ENCODE assay signal across 17 cellular contexts in genomic region chr2:43027103-43027482, GRCh38.
DNase-seq lines count a peak whose midpoint lies in the region; FAIRE-seq and TF ChIP-seq lines count a peak whose summit lies in the region.
"Had no signal": no experiment of that assay in that cellular context is flagged by ENCODE, and none has a peak within 500 bp of the region (broad histone marks: within the 10 kb centered on the region; RNA-seq: fewer than 3 reads in every experiment).

No MANE protein-coding gene starts in this region.

- H3K4me3 ChIP-seq in fibroblast of the aortic adventitia (ENCODE audit: low read depth, low read length) (no peak overlapping the region), tibial nerve (no peak overlapping the region)
- H3K4me3 ChIP-seq: tibial artery had no signal

- TF ChIP-seq CTCF in fibroblast of the aortic adventitia (IDR thresholded peaks at IDR 0.05; ENCODE audit: insufficient read depth, low read length) (no peak), nephron progenitor cell (IDR thresholded peaks at IDR 0.05) (no peak), tibial nerve (IDR thresholded peaks at IDR 0.05) (no peak), GM10266 (IDR thresholded peaks at IDR 0.05; ENCODE audit: control insufficient read depth, insufficient read depth, low read depth, missing control alignments) (no peak)

- TF ChIP-seq POLR2A in tibial nerve (IDR thresholded peaks at IDR 0.05), result no peak

- peaks cover 76% of the 10 kb centered on the region for H3K4me1 Mint-ChIP-seq in nephron progenitor cell

- no peak overlapping the region for H3K4me3 Mint-ChIP-seq in nephron progenitor cell
- H3K4me3 Mint-ChIP-seq: memory B cell had no signal

- peaks cover 9% of the 10 kb centered on the region for H3K9me3 Mint-ChIP-seq in nephron progenitor cell

- peak overlapping the region; percentile 36 to 80 (median 58) for H3K27ac ChIP-seq in tibial nerve
- H3K27ac ChIP-seq: 22Rv1, tibial artery, WERI-Rb-1 had no signal

- DNase-seq in NCI-H82 (lab: John Stamatoyannopoulos, UW) (peak; percentile 14), NCI-H82 treated with DMSO at 0.1 percent for 48 hours (lab: John Stamatoyannopoulos, UW; ENCODE audit: unreplicated experiment) (no peak), fibroblast of the aortic adventitia (ENCODE audit: low read depth) (peak; percentile 22), nephron progenitor cell (no peak), tibial nerve (ENCODE audit: low spot score in 2 of 2) (no peak), GM10266 (ENCODE audit: extremely low spot score) (no peak), urothelium cell line (ENCODE audit: low spot score) (no peak)
- DNase-seq in stimulated activated CD4-positive, alpha-beta T cell treated with anti-CD3 and anti-CD28 coated beads, Interleukin-15, amount 100 ng/mL, for 24 hours, result no peak
- DNase-seq: COR-L47, dermis blood vessel endothelial cell, NCI-H1092 treated with DMSO at 0.1 percent for 48 hours, WERI-Rb-1 had no signal

- TF ChIP-seq EP300 in tibial nerve (IDR thresholded peaks at IDR 0.05), result peak in 1 of 2 donors; percentile 33

- 21 to 41% methylated on average over 4 to 7 of the region's 7 CpGs for WGBS in tibial nerve, 2 donors

- peaks cover 6% of the 10 kb centered on the region for H3K27me3 Mint-ChIP-seq in nephron progenitor cell (ENCODE audit: low read depth, poor library complexity)

- H3K36me3 ChIP-seq in tibial nerve, result no peaks in the 10 kb centered on the region
- H3K36me3 ChIP-seq: tibial artery, WERI-Rb-1 had no signal

- FAIRE-seq in urothelium cell line (lab: Jason Lieb, UNC), result no peak
- FAIRE-seq: H1 had no signal

- no peaks in the 10 kb centered on the region for H3K27me3 ChIP-seq in tibial nerve
- H3K27me3 ChIP-seq: tibial artery had no signal

- peaks cover 0 to 1% (median 0%) of the 10 kb centered on the region in 4 donors for H3K9me3 ChIP-seq in tibial nerve
- H3K9me3 ChIP-seq: tibial artery had no signal

- H3K36me3 Mint-ChIP-seq in nephron progenitor cell (ENCODE audit: low read depth), result peaks cover 6% of the 10 kb centered on the region

- H3K27ac Mint-ChIP-seq in nephron progenitor cell, result peak overlapping the region; percentile 39
- H3K27ac Mint-ChIP-seq: activated T-helper 2 cell treated with anti-CD3 and anti-CD28 coated beads, Interferon-gamma antibody, Interleukin-2, Interleukin-4, amounts not matched to agents 10 μg/mL and 5 μg/mL and 100 μg/mL, durations not matched to agents 14 hours and 24 hours and 36 hours; memory B cell had no signal

- peaks cover 8 to 62% (median 29%) of the 10 kb centered on the region in 4 donors for H3K4me1 ChIP-seq in tibial nerve

Comparison
In these comparisons a context has a peak if more than half of its experiments do, and no peak if none do; other contexts are left out.
1. DNase-seq: peak in NCI-H82 (single experiment) and fibroblast of the aortic adventitia (single experiment); none in NCI-H82 treated with DMSO at 0.1 percent for 48 hours (single experiment), nephron progenitor cell (single experiment), tibial nerve (0 of 2), stimulated activated CD4-positive, alpha-beta T cell treated with anti-CD3 and anti-CD28 coated beads, Interleukin-15, amount 100 ng/mL, for 24 hours (single experiment), GM10266 (single experiment) and urothelium cell line (single experiment).